Comparison of ENCODE assay signal across 27 cellular contexts in the genomic region with DNA sequence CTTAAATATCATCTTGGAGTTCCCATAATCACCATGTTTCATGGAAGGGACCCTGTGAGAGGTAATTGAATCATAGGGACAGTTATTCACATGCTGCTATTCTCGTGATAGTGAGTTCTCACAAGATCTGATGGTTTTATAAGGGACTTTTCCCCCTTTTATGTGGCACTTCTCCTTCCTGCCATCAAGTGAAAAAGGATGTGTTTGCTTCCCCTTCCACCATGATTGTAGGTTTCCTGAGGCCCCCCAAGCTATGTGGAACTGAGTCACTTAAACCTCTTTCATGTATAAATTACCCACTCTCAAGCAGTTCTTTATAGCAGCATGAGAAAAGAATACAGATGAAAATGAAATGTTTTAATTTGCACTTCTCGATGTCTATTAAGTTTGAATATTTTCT.
"Had no signal": no experiment of that assay in that cellular context is flagged by ENCODE, and none has a peak within 500 bp of the region (broad histone marks: within the 10 kb centered on the region; RNA-seq: fewer than 3 reads in every experiment).

No MANE protein-coding gene starts in this region.

- DNase-seq: activated B cell treated with CpG ODN at 0.5 μM for 24 hours; activated CD4-positive, alpha-beta T cell treated with anti-CD3 and anti-CD28 coated beads for 48 hours; activated CD4-positive, alpha-beta T cell treated with anti-CD3 and anti-CD28 coated beads, Interleukin-2, amount 50 U/mL, for 1 hour; activated CD4-positive, alpha-beta T cell treated with anti-CD3 and anti-CD28 coated beads, Interleukin-2, amount 50 U/mL, for 48 hours; activated effector memory CD4-positive, alpha-beta T cell treated with Interleukin-2 at 50 U/mL for 16 hours; activated gamma-delta T cell treated with Interleukin-2 at 50 U/mL for 16 hours; activated naive CD4-positive, alpha-beta T cell treated with anti-CD3 and anti-CD28 coated beads, Interleukin-2, amount 50 U/mL, for 16 hours; activated naive CD4-positive, alpha-beta T cell treated with Interleukin-2 at 50 U/mL for 16 hours; activated T-cell treated with anti-CD3 and anti-CD28 coated beads, Interleukin-2, amount 50 U/mL, for 4 hours; amniotic stem cell; anterior cingulate cortex; brain microvascular endothelial cell; dorsolateral prefrontal cortex; effector memory CD4-positive, alpha-beta T cell; endodermal cell; erythroblast; foreskin keratinocyte; gastrocnemius medialis; glutamatergic neuron; heart left ventricle; hypothalamus; T1000; WERI-Rb-1 had no signal

- H3K27me3 ChIP-seq: brain microvascular endothelial cell, dorsolateral prefrontal cortex, esophagus muscularis mucosa, foreskin keratinocyte, gastrocnemius medialis had no signal

- H3K36me3 ChIP-seq: brain microvascular endothelial cell, esophagus muscularis mucosa, gastrocnemius medialis, heart left ventricle, WERI-Rb-1 had no signal

- H3K4me1 ChIP-seq: esophagus muscularis mucosa, foreskin keratinocyte, gastrocnemius medialis, heart left ventricle had no signal

- H3K4me3 ChIP-seq: coronary artery, dorsolateral prefrontal cortex, esophagus muscularis mucosa, gastrocnemius medialis, heart left ventricle had no signal

- ATAC-seq: activated CD4-positive, CD25-positive, alpha-beta regulatory T cell treated with anti-CD3 and anti-CD28 coated beads, Interleukin-2, amount 50 U/mL, for 24 hours; activated T-cell treated with anti-CD3 and anti-CD28 coated beads, Interleukin-2, amount 50 U/mL, for 4 hours; activated T-helper 17 cell treated with anti-CD3 and anti-CD28 coated beads, Interleukin-2, amount 50 U/mL, for 72 hours; foreskin keratinocyte; gastrocnemius medialis; heart left ventricle had no signal

- H3K27ac ChIP-seq: brain microvascular endothelial cell, coronary artery, dorsolateral prefrontal cortex, esophagus muscularis mucosa, foreskin keratinocyte, gastrocnemius medialis, heart left ventricle, WERI-Rb-1 had no signal

- H3K9me3 ChIP-seq: gastrocnemius medialis had no signal
